ENCODE assay signal across 34 cellular contexts in genomic region chr10:23121135-23121534, GRCh38.
"Had no signal": no experiment of that assay in that cellular context is flagged by ENCODE, and none has a peak within 500 bp of the region (broad histone marks: within the 10 kb centered on the region; RNA-seq: fewer than 3 reads in every experiment).

No MANE protein-coding gene starts in this region.

- DNase-seq: Karpas-422, Kasumi-1, MG63, MM.1S, MV-4-11, NCI-H1048, NCI-H1092, NCI-H1092 treated with DMSO at 0.1 percent for 48 hours, NCI-H1105, NCI-H1105 treated with DMSO at 0.1 percent for 48 hours, NCI-H1417, NCI-H1417 treated with DMSO at 0.1 percent for 48 hours, NCI-H1436, NCI-H1436 treated with DMSO at 0.1 percent for 48 hours, NCI-H146, NCI-H1694, NCI-H1694 treated with DMSO at 0.1 percent for 48 hours, NCI-H187, NCI-H187 treated with DMSO at 0.1 percent for 48 hours, NCI-H1930, NCI-H2029, NCI-H2029 treated with DMSO at 0.1 percent for 48 hours, NCI-H2081, NCI-H2081 treated with DMSO at 0.1 percent for 48 hours, NCI-H2107, NCI-H2171, NCI-H2171 treated with DMSO at 0.1 percent for 48 hours, NCI-H2227 treated with DMSO at 0.1 percent for 48 hours, NCI-H226, NCI-H345, NCI-H446, NCI-H446 treated with DMSO at 0.1 percent for 48 hours, NCI-H510A, NCI-H510A treated with DMSO at 0.1 percent for 48 hours had no signal

- H3K36me3 ChIP-seq: MG63 had no signal

- H3K27me3 ChIP-seq: MG63 had no signal

- H3K9me3 ChIP-seq: MG63 had no signal

- H3K4me3 ChIP-seq: MG63 had no signal
